Comparison of ENCODE assay signal across 15 cellular contexts in the genomic region with DNA sequence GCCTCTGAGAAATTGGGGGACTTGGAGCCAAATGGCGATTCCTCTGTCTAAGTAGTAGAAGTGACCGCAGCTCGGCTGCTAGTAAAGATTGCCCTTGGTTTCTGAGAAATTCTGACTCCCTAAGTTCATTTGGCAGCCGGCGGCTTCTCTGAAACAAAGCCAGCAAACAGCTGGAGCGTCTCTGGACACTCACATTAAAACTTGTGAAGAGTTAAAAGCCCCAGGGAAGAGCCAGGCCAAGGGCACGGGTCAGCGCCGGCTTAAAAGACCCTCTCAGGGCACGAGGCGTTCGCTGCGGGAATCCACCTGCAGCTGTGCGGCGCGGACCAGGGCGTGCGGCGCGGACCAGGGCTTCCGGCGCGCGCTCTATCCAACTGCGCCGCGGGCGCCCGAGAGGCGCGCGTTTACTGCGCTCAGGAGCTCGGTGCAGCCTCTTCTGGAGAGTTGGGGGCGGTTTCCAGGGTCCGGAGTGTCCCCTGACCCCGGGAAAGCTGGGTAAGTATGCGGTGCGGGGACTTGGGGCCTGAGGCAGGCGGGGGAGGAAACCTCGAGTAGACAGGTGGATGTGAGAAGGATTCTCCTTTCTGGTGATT. TPM values are rescaled to one million over a fixed set of nuclear protein-coding genes. Genes with fewer than 3 reads are reported as not detected.
DNase-seq lines count a peak whose midpoint lies in the region; ATAC-seq, FAIRE-seq and TF ChIP-seq lines count a peak whose summit lies in the region.
"Had no signal": no experiment of that assay in that cellular context is flagged by ENCODE, and none has a peak within 500 bp of the region (broad histone marks: within the 10 kb centered on the region; RNA-seq: fewer than 3 reads in every experiment).

A gene with protein sequence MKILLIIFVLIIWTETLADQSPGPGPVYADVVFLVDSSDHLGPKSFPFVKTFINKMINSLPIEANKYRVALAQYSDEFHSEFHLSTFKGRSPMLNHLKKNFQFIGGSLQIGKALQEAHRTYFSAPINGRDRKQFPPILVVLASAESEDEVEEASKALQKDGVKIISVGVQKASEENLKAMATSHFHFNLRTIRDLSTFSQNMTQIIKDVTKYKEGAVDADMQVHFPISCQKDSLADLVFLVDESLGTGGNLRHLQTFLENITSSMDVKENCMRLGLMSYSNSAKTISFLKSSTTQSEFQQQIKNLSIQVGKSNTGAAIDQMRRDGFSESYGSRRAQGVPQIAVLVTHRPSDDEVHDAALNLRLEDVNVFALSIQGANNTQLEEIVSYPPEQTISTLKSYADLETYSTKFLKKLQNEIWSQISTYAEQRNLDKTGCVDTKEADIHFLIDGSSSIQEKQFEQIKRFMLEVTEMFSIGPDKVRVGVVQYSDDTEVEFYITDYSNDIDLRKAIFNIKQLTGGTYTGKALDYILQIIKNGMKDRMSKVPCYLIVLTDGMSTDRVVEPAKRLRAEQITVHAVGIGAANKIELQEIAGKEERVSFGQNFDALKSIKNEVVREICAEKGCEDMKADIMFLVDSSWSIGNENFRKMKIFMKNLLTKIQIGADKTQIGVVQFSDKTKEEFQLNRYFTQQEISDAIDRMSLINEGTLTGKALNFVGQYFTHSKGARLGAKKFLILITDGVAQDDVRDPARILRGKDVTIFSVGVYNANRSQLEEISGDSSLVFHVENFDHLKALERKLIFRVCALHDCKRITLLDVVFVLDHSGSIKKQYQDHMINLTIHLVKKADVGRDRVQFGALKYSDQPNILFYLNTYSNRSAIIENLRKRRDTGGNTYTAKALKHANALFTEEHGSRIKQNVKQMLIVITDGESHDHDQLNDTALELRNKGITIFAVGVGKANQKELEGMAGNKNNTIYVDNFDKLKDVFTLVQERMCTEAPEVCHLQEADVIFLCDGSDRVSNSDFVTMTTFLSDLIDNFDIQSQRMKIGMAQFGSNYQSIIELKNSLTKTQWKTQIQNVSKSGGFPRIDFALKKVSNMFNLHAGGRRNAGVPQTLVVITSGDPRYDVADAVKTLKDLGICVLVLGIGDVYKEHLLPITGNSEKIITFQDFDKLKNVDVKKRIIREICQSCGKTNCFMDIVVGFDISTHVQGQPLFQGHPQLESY (N-terminal part only) (plus strand): TSS at position 186 of the 593 bp plus-strand sequence. CDS start 27,967 bp downstream, outside the sequence.

- POLR2A ChIA-PET in naive thymus-derived CD4-positive, alpha-beta T cell (lab: Charles Lee): interaction anchor here (0.6 kb wide), 1 partner anchor 357 kb away, joined by 3 read pairs; no protein-coding TSS in a partner anchor

- H3K9ac ChIP-seq in kidney (ENCODE audit: low read length in 2 of 2): no peak within 1 kb of the TSS

- DNase-seq in cardiac muscle cell (ENCODE audit: low read depth in 1 of 2, low spot score in 1 of 2) (peak; percentile 23 to 59), cardiac septum (ENCODE audit: low spot score) (no peak), dorsolateral prefrontal cortex (no peak), kidney (peak; percentile 68)
- no peak for DNase-seq in stimulated activated CD4-positive, alpha-beta T cell treated with anti-CD3 and anti-CD28 coated beads, Interleukin-12 subunit alpha, Interleukin-12 subunit beta, amount 100 ng/mL, for 4 hours
- no peak for DNase-seq in naive thymus-derived CD4-positive, alpha-beta T cell
- DNase-seq: IMR-90, NCI-H2081 treated with DMSO at 0.1 percent for 48 hours had no signal

- no peak for FAIRE-seq in kidney (lab: Jason Lieb, UNC)
- FAIRE-seq: TTC549 had no signal

- H3K27me3 ChIP-seq in cardiac muscle cell: peaks cover 57% of the 10 kb centered on the region
- peaks cover 0 to 49% (median 21%) of the 10 kb centered on the region in 45 donors for H3K27me3 ChIP-seq in dorsolateral prefrontal cortex
- H3K27me3 ChIP-seq in naive thymus-derived CD4-positive, alpha-beta T cell (ENCODE audit: control insufficient read depth in 2 of 2, insufficient read depth in 2 of 2, low read length in 2 of 2): no peaks in the 10 kb centered on the region

- H3K4me1 ChIP-seq in cardiac muscle cell (ENCODE audit: low read depth) (no peaks in the 10 kb centered on the region), kidney (ENCODE audit: control insufficient read depth in 1 of 2, insufficient read depth in 1 of 2, low read depth in 1 of 2, low read length in 2 of 2) (no peaks in the 10 kb centered on the region)
- no peaks in the 10 kb centered on the region for H3K4me1 ChIP-seq in naive thymus-derived CD4-positive, alpha-beta T cell (ENCODE audit: control insufficient read depth in 2 of 2, insufficient read depth in 2 of 2, low read length in 2 of 2)

- H3K9me3 ChIP-seq in cardiac muscle cell (ENCODE audit: low read depth) (no peaks in the 10 kb centered on the region), kidney (ENCODE audit: control insufficient read depth in 1 of 2, low read length in 2 of 2) (no peaks in the 10 kb centered on the region)
- H3K9me3 ChIP-seq in naive thymus-derived CD4-positive, alpha-beta T cell (ENCODE audit: control insufficient read depth in 2 of 3, low read length in 3 of 3): no peaks in the 10 kb centered on the region
- H3K9me3 ChIP-seq: suprapubic skin had no signal

- peaks cover 28 to 72% (median 49%) of the 10 kb centered on the region in 5 donors for H3K27me3 Mint-ChIP-seq in naive thymus-derived CD4-positive, alpha-beta T cell

- H3K4me3 ChIP-seq in cardiac muscle cell (peak within 1 kb of the TSS; percentile 12), dorsolateral prefrontal cortex (peak within 1 kb of the TSS in 34 of 59 donors; percentile 6 to 59 (median 28)), kidney (ENCODE audit: low read length in 2 of 2) (no peak within 1 kb of the TSS)
- no peak within 1 kb of the TSS for H3K4me3 ChIP-seq in naive thymus-derived CD4-positive, alpha-beta T cell (ENCODE audit: low read length)
- H3K4me3 ChIP-seq: suprapubic skin had no signal

- no peak within 1 kb of the TSS for H3K4me3 Mint-ChIP-seq in naive thymus-derived CD4-positive, alpha-beta T cell

- no peaks in the 10 kb centered on the region for H3K36me3 Mint-ChIP-seq in naive thymus-derived CD4-positive, alpha-beta T cell

- no peak within 1 kb of the TSS for H3K27ac Mint-ChIP-seq in naive thymus-derived CD4-positive, alpha-beta T cell

- no peak within 1 kb of the TSS for H3K27ac ChIP-seq in cardiac muscle cell
- no peak within 1 kb of the TSS for H3K27ac ChIP-seq in dorsolateral prefrontal cortex
- no peak within 1 kb of the TSS for H3K27ac ChIP-seq in kidney (ENCODE audit: low read depth in 2 of 2, low read length in 2 of 2)
- H3K27ac ChIP-seq in naive thymus-derived CD4-positive, alpha-beta T cell (ENCODE audit: low read depth, low read length): no peak within 1 kb of the TSS
- H3K27ac ChIP-seq: suprapubic skin had no signal

- peaks cover 0 to 14% (median 4%) of the 10 kb centered on the region in 11 donors for H3K9me3 Mint-ChIP-seq in naive thymus-derived CD4-positive, alpha-beta T cell

- H3K36me3 ChIP-seq in cardiac muscle cell: no peaks in the 10 kb centered on the region
- H3K36me3 ChIP-seq in kidney (ENCODE audit: control insufficient read depth in 1 of 2, insufficient read depth in 2 of 2, low read length in 2 of 2): no peaks in the 10 kb centered on the region
- no peaks in the 10 kb centered on the region for H3K36me3 ChIP-seq in naive thymus-derived CD4-positive, alpha-beta T cell (ENCODE audit: control insufficient read depth in 2 of 3, insufficient read depth in 3 of 3, low read length in 3 of 3)
- H3K36me3 ChIP-seq: suprapubic skin had no signal

- ATAC-seq in GM18867 (IDR thresholded peaks at IDR 0.05; ENCODE audit: unreplicated experiment) (no peak), HG03196 (IDR thresholded peaks at IDR 0.05; ENCODE audit: unreplicated experiment) (no peak)
- ATAC-seq in naive thymus-derived CD4-positive, alpha-beta T cell: no peak
- ATAC-seq: esophagus mucosa, Panc1 had no signal

- H3K4me1 Mint-ChIP-seq in naive thymus-derived CD4-positive, alpha-beta T cell: no peaks in the 10 kb centered on the region

- TF ChIP-seq CTCF in cardiac muscle cell (IDR thresholded peaks at IDR 0.05; ENCODE audit: low read depth, low read length): no peak
- TF ChIP-seq CTCF in dorsolateral prefrontal cortex (IDR thresholded peaks at IDR 0.05 in 54 of 56, conservative IDR thresholded peaks at IDR 0.05 in 2 of 56; ENCODE audit: low read depth in 1 of 56, partially characterized antibody in 56 of 56): no peak
- TF ChIP-seq CTCF in kidney (IDR thresholded peaks at IDR 0.05; ENCODE audit: borderline replicate concordance, extremely low read depth, insufficient read depth): no peak

- CTCF ChIA-PET in naive thymus-derived CD4-positive, alpha-beta T cell (lab: Charles Lee): no interaction called here

- intact Hi-C loops in cardiac septum (cut with DNase I) (no loop called here), dorsolateral prefrontal cortex (cut with DNase I) (no loop called here), kidney (cut with DNase I) (no loop called here)
- intact Hi-C loops in naive thymus-derived CD4-positive, alpha-beta T cell (cut with micrococcal nuclease): no loop called here

RNA-seq across cellular contexts. Expression of the gene that starts here (rescaled TPM):
- total RNA-seq in cardiac muscle cell: not detected in 2 replicates
- not detected in 2 replicates for polyA plus RNA-seq in cardiac muscle cell
- total RNA-seq in cardiac septum: not detected
- under 1 TPM in 10 of 120 experiments, not detected in 110; 0.08 to 0.57 (median 0.21) TPM for total RNA-seq in dorsolateral prefrontal cortex
- total RNA-seq in kidney: 0.41 TPM
- polyA plus RNA-seq in kidney (ENCODE audit: insufficient read depth, low read depth, low replicate concordance): not detected
- under 1 TPM in 1 of 5 experiments, not detected in 4; 0.05 TPM for total RNA-seq in naive thymus-derived CD4-positive, alpha-beta T cell
- polyA plus RNA-seq in naive thymus-derived CD4-positive, alpha-beta T cell: not detected
- total RNA-seq: aorta, IMR-90 had no signal
- polyA plus RNA-seq: aorta, IMR-90 had no signal

Comparison
In these comparisons a context has a peak if more than half of its experiments do, and no peak if none do; other contexts are left out.
1. Peak in DNase-seq and H3K4me3 ChIP-seq in cardiac muscle cell; RNA of the gene not detected or under 1 TPM.
2. Peak in DNase-seq in kidney; RNA of the gene not detected or under 1 TPM.
3. H3K4me3 ChIP-seq: peak in dorsolateral prefrontal cortex (34 of 59); none in kidney (0 of 2) and naive thymus-derived CD4-positive, alpha-beta T cell (single experiment).